29 cellular contexts compared by ENCODE assay signal in genomic region chr2:135226961-135227360, GRCh38.
DNase-seq lines count a peak whose midpoint lies in the region; ATAC-seq and TF ChIP-seq lines count a peak whose summit lies in the region.
"Had no signal": no experiment of that assay in that cellular context is flagged by ENCODE, and none has a peak within 500 bp of the region (broad histone marks: within the 10 kb centered on the region; RNA-seq: fewer than 3 reads in every experiment).

No MANE protein-coding gene starts in this region.

- peaks cover 3% of the 10 kb centered on the region for H3K9me3 Mint-ChIP-seq in activated naive CD8-positive, alpha-beta T cell treated with anti-CD3 and anti-CD28 coated beads for 36 hours
- H3K9me3 Mint-ChIP-seq: activated naive CD4-positive, alpha-beta T cell treated with anti-CD3 and anti-CD28 coated beads for 36 hours; immature natural killer cell; mesothelial cell of epicardium had no signal

- DNase-seq in AG08395 (ENCODE audit: low spot score), result peak; percentile 36
- DNase-seq in GM03348 (ENCODE audit: low spot score), result peak; percentile 19
- DNase-seq in amniotic epithelial cell (ENCODE audit: low read depth), result peak; percentile 58
- peak; percentile 46 to 71 for DNase-seq in foreskin fibroblast
- no peak for DNase-seq in stimulated activated CD4-positive, alpha-beta T cell treated with anti-CD3 and anti-CD28 coated beads, Interleukin-2, amount 100 ng/mL, for 48 hours
- DNase-seq in DMS53 (lab: John Stamatoyannopoulos, UW), result no peak
- no peak for DNase-seq in activated naive CD8-positive, alpha-beta T cell treated with anti-CD3 and anti-CD28 coated beads for 36 hours
- DNase-seq: activated CD4-positive, alpha-beta T cell treated with anti-CD3 and anti-CD28 coated beads for 36 hours; activated naive CD4-positive, alpha-beta T cell treated with anti-CD3 and anti-CD28 coated beads for 36 hours; activated T-cell treated with anti-CD3 and anti-CD28 coated beads, Interleukin-2, amount 50 U/mL, for 72 hours; GOT3; hippocampal formation; immature natural killer cell; KBM-7; left ventricle myocardium inferior; naive thymus-derived CD4-positive, alpha-beta T cell; NCI-H1694; NCI-H69; occipital lobe; RPMI8226; stimulated activated CD4-positive, alpha-beta T cell treated with anti-CD3 and anti-CD28 coated beads, Interleukin-4, amount 100 ng/mL, for 1 hour; stimulated activated naive B cell treated with anti-CD40 and anti-IgM and Interleukin-4, amounts not matched to agents 10 μg/mL and 1 μg/mL and 100 μg/mL, for 72 hours; T-helper 2 cell; testis had no signal

- H3K4me3 Mint-ChIP-seq in activated naive CD8-positive, alpha-beta T cell treated with anti-CD3 and anti-CD28 coated beads for 36 hours, result no peak overlapping the region
- H3K4me3 Mint-ChIP-seq: activated CD4-positive, alpha-beta T cell treated with anti-CD3 and anti-CD28 coated beads for 36 hours; activated naive CD4-positive, alpha-beta T cell treated with anti-CD3 and anti-CD28 coated beads for 36 hours; activated T-cell treated with anti-CD3 and anti-CD28 coated beads, Interleukin-2, amount 50 U/mL, for 72 hours; dendritic cell treated with granulocyte-macrophage colony-stimulating factor and Interleukin-4, amounts not matched to agents 40 ng/mL and 50 ng/mL, for 4 days; immature natural killer cell; mesothelial cell of epicardium; naive thymus-derived CD4-positive, alpha-beta T cell; stimulated activated naive B cell treated with anti-CD40 and anti-IgM and Interleukin-4, amounts not matched to agents 10 μg/mL and 1 μg/mL and 100 μg/mL, for 72 hours had no signal

- H3K4me3 ChIP-seq in foreskin fibroblast (ENCODE audit: low read depth in 1 of 2, low read length in 2 of 2), result no peak overlapping the region
- H3K4me3 ChIP-seq: A549, left ventricle myocardium inferior, smooth muscle cell, testis had no signal

- no peak overlapping the region for H3K27ac Mint-ChIP-seq in activated naive CD8-positive, alpha-beta T cell treated with anti-CD3 and anti-CD28 coated beads for 36 hours
- H3K27ac Mint-ChIP-seq: activated CD4-positive, alpha-beta T cell treated with anti-CD3 and anti-CD28 coated beads for 36 hours; activated naive CD4-positive, alpha-beta T cell treated with anti-CD3 and anti-CD28 coated beads for 36 hours; activated T-cell treated with anti-CD3 and anti-CD28 coated beads, Interleukin-2, amount 50 U/mL, for 72 hours; dendritic cell treated with granulocyte-macrophage colony-stimulating factor and Interleukin-4, amounts not matched to agents 40 ng/mL and 50 ng/mL, for 4 days; immature natural killer cell; mesothelial cell of epicardium; naive thymus-derived CD4-positive, alpha-beta T cell; stimulated activated naive B cell treated with anti-CD40 and anti-IgM and Interleukin-4, amounts not matched to agents 10 μg/mL and 1 μg/mL and 100 μg/mL, for 72 hours had no signal

- TF ChIP-seq CTCF in foreskin fibroblast (IDR thresholded peaks at IDR 0.05; ENCODE audit: low read depth, low read length), result no peak

- H3K4me1 Mint-ChIP-seq in activated naive CD8-positive, alpha-beta T cell treated with anti-CD3 and anti-CD28 coated beads for 36 hours, result no peaks in the 10 kb centered on the region
- H3K4me1 Mint-ChIP-seq: activated CD4-positive, alpha-beta T cell treated with anti-CD3 and anti-CD28 coated beads for 36 hours; immature natural killer cell; mesothelial cell of epicardium; naive thymus-derived CD4-positive, alpha-beta T cell; stimulated activated naive B cell treated with anti-CD40 and anti-IgM and Interleukin-4, amounts not matched to agents 10 μg/mL and 1 μg/mL and 100 μg/mL, for 72 hours had no signal

- no peak for ATAC-seq in GM19023 (IDR thresholded peaks at IDR 0.05; ENCODE audit: unreplicated experiment)
- ATAC-seq: A549; activated CD4-positive, alpha-beta T cell treated with anti-CD3 and anti-CD28 coated beads for 36 hours; activated T-cell treated with anti-CD3 and anti-CD28 coated beads, Interleukin-2, amount 50 U/mL, for 72 hours; naive thymus-derived CD4-positive, alpha-beta T cell; stimulated activated naive B cell treated with anti-CD40 and anti-IgM and Interleukin-4, amounts not matched to agents 10 μg/mL and 1 μg/mL and 100 μg/mL, for 72 hours had no signal

- no peaks in the 10 kb centered on the region for H3K27me3 Mint-ChIP-seq in activated naive CD8-positive, alpha-beta T cell treated with anti-CD3 and anti-CD28 coated beads for 36 hours
- H3K27me3 Mint-ChIP-seq: activated CD4-positive, alpha-beta T cell treated with anti-CD3 and anti-CD28 coated beads for 36 hours; dendritic cell treated with granulocyte-macrophage colony-stimulating factor and Interleukin-4, amounts not matched to agents 40 ng/mL and 50 ng/mL, for 4 days; naive thymus-derived CD4-positive, alpha-beta T cell; stimulated activated naive B cell treated with anti-CD40 and anti-IgM and Interleukin-4, amounts not matched to agents 10 μg/mL and 1 μg/mL and 100 μg/mL, for 72 hours had no signal

- H3K36me3 Mint-ChIP-seq in activated naive CD8-positive, alpha-beta T cell treated with anti-CD3 and anti-CD28 coated beads for 36 hours, result peaks cover 16% of the 10 kb centered on the region

Comparison
In these comparisons a context has a peak if more than half of its experiments do, and no peak if none do; other contexts are left out.
1. DNase-seq: peak in AG08395 (single experiment), GM03348 (single experiment), amniotic epithelial cell (single experiment) and foreskin fibroblast (2 of 2); none in stimulated activated CD4-positive, alpha-beta T cell treated with anti-CD3 and anti-CD28 coated beads, Interleukin-2, amount 100 ng/mL, for 48 hours (0 of 2), DMS53 (single experiment) and activated naive CD8-positive, alpha-beta T cell treated with anti-CD3 and anti-CD28 coated beads for 36 hours (single experiment).